In genomic region chr11:64227405-64227956, GRCh38 we compare ENCODE assay signal across 8 cellular contexts. TPM values are rescaled to one million over a fixed set of nuclear protein-coding genes. Genes with fewer than 3 reads are reported as not detected.
A peak's percentile ranks its signal among the peaks of the same experiment; 100 is the strongest.
DNase-seq lines count a peak whose midpoint lies in the region; ATAC-seq and TF ChIP-seq lines count a peak whose summit lies in the region.

No MANE protein-coding gene starts in this region.

- no peaks in the 10 kb centered on the region for H3K36me3 ChIP-seq in KMS-11 (ENCODE audit: insufficient read depth)

- TF ChIP-seq CTCF in AG10803 (conservative IDR thresholded peaks at IDR 0.05; ENCODE audit: low read length) (no peak), KMS-11 (conservative IDR thresholded peaks at IDR 0.05; ENCODE audit: low read depth, low read length) (no peak), cardiac fibroblast (IDR thresholded peaks at IDR 0.05; ENCODE audit: low read depth, low read length) (no peak)

- no peaks in the 10 kb centered on the region for H3K27me3 Mint-ChIP-seq in natural killer cell treated with Interleukin-12 subunit alpha and Interleukin-12 subunit beta and Interleukin-15 and Interleukin-18, amount 100 ng/mL, for 72 hours

- peak overlapping the region; percentile 96; the same call in 1 of the 2 replicates for H3K4me2 ChIP-seq in KMS-11

- no peaks in the 10 kb centered on the region for H3K9me3 Mint-ChIP-seq in natural killer cell treated with Interleukin-12 subunit alpha and Interleukin-12 subunit beta and Interleukin-15 and Interleukin-18, amount 100 ng/mL, for 72 hours

- no peak for ATAC-seq in natural killer cell treated with Interleukin-12 subunit alpha and Interleukin-12 subunit beta and Interleukin-15 and Interleukin-18, amount 100 ng/mL, for 72 hours
- no peak for ATAC-seq in GM21723 (IDR thresholded peaks at IDR 0.05; ENCODE audit: unreplicated experiment)

- DNase-seq in AG10803 (ENCODE audit: low read depth) = no peak
- DNase-seq in cardiac fibroblast (ENCODE audit: low read depth in 2 of 2) = peak in 1 of 2 donors; percentile 51
- DNase-seq in natural killer cell treated with Interleukin-12 subunit alpha and Interleukin-12 subunit beta and Interleukin-15 and Interleukin-18, amount 100 ng/mL, for 72 hours (ENCODE audit: low spot score) = no peak
- DNase-seq in GM19240 (ENCODE audit: insufficient read length, low spot score) = no peak
- DNase-seq in GM19238 (ENCODE audit: insufficient read length, low spot score) = no peak
- DNase-seq in dermis blood vessel endothelial cell = no peak

- H3K4me1 ChIP-seq in KMS-11 (ENCODE audit: low read depth, poor library complexity, severe bottlenecking) = peaks cover 33% of the 10 kb centered on the region

- H3K4me3 Mint-ChIP-seq in natural killer cell treated with Interleukin-12 subunit alpha and Interleukin-12 subunit beta and Interleukin-15 and Interleukin-18, amount 100 ng/mL, for 72 hours = peak overlapping the region; percentile 84

- H3K9ac ChIP-seq in KMS-11 = no peak overlapping the region

- no peak overlapping the region for H2AFZ ChIP-seq in KMS-11 (ENCODE audit: low read depth)

- peak overlapping the region; percentile 79 to 90 for H3K27ac Mint-ChIP-seq in natural killer cell treated with Interleukin-12 subunit alpha and Interleukin-12 subunit beta and Interleukin-15 and Interleukin-18, amount 100 ng/mL, for 72 hours

- no peak overlapping the region for H3K27ac ChIP-seq in KMS-11

- H3K79me2 ChIP-seq in KMS-11 (ENCODE audit: insufficient read depth, low read depth) = no peaks in the 10 kb centered on the region

- peak overlapping the region; percentile 89 for H3K4me3 ChIP-seq in AG10803 (ENCODE audit: low read length)
- no peak overlapping the region for H3K4me3 ChIP-seq in KMS-11 (IDR thresholded peaks at IDR 0.05; ENCODE audit: insufficient read depth, low read depth, low read length)
- peak overlapping the region; percentile 84 to 89 for H3K4me3 ChIP-seq in cardiac fibroblast (replicated peaks in 1 of 2; ENCODE audit: low read depth in 2 of 2, low read length in 2 of 2)

- H4K20me1 ChIP-seq in KMS-11 (ENCODE audit: insufficient read depth) = no peaks in the 10 kb centered on the region

- no peaks in the 10 kb centered on the region for H3K27me3 ChIP-seq in KMS-11 (ENCODE audit: insufficient read depth, low read depth)

- peaks cover 27 to 31% of the 10 kb centered on the region in 2 donors for H3K4me1 Mint-ChIP-seq in natural killer cell treated with Interleukin-12 subunit alpha and Interleukin-12 subunit beta and Interleukin-15 and Interleukin-18, amount 100 ng/mL, for 72 hours (ENCODE audit: low read depth in 2 of 2)

- no peaks in the 10 kb centered on the region for H3K36me3 Mint-ChIP-seq in natural killer cell treated with Interleukin-12 subunit alpha and Interleukin-12 subunit beta and Interleukin-15 and Interleukin-18, amount 100 ng/mL, for 72 hours

RNA-seq across cellular contexts. Expression of gene NUDT22, which starts 1.4 kb away (rescaled TPM):
- total RNA-seq in natural killer cell treated with Interleukin-12 subunit alpha and Interleukin-12 subunit beta and Interleukin-15 and Interleukin-18, amount 100 ng/mL, for 72 hours = 100 to 1,000 TPM in 1 of 2 donors, 10 to 100 TPM in 1; 83.6 to 120 TPM
- total RNA-seq in dermis blood vessel endothelial cell = 43.2 and 44.6 TPM in 2 replicates

RNA-seq across cellular contexts. Expression of gene TRPT1, which starts 1.5 kb away (rescaled TPM):
- total RNA-seq in natural killer cell treated with Interleukin-12 subunit alpha and Interleukin-12 subunit beta and Interleukin-15 and Interleukin-18, amount 100 ng/mL, for 72 hours = 10 to 100 TPM; 30.5 to 35.7 TPM
- total RNA-seq in dermis blood vessel endothelial cell = 24.1 and 45.6 TPM in 2 replicates

RNA-seq across cellular contexts. Expression of gene DNAJC4, which starts 2.9 kb away (rescaled TPM):
- 10 to 100 TPM; 31.2 to 33.0 TPM for total RNA-seq in natural killer cell treated with Interleukin-12 subunit alpha and Interleukin-12 subunit beta and Interleukin-15 and Interleukin-18, amount 100 ng/mL, for 72 hours
- 7.0 and 17.4 TPM in 2 replicates for total RNA-seq in dermis blood vessel endothelial cell

RNA-seq across cellular contexts. Expression of gene VEGFB, which starts 6.9 kb away (rescaled TPM):
- total RNA-seq in natural killer cell treated with Interleukin-12 subunit alpha and Interleukin-12 subunit beta and Interleukin-15 and Interleukin-18, amount 100 ng/mL, for 72 hours = 10 to 100 TPM; 38.7 to 42.3 TPM
- total RNA-seq in dermis blood vessel endothelial cell = 20.4 and 23.1 TPM in 2 replicates

RNA-seq across cellular contexts. Expression of gene FKBP2, which starts 13.4 kb away (rescaled TPM):
- total RNA-seq in natural killer cell treated with Interleukin-12 subunit alpha and Interleukin-12 subunit beta and Interleukin-15 and Interleukin-18, amount 100 ng/mL, for 72 hours = 10 to 100 TPM; 33.1 to 53.5 TPM
- 43.9 and 45.6 TPM in 2 replicates for total RNA-seq in dermis blood vessel endothelial cell
